11 cellular contexts compared by ENCODE assay signal in the genomic region with DNA sequence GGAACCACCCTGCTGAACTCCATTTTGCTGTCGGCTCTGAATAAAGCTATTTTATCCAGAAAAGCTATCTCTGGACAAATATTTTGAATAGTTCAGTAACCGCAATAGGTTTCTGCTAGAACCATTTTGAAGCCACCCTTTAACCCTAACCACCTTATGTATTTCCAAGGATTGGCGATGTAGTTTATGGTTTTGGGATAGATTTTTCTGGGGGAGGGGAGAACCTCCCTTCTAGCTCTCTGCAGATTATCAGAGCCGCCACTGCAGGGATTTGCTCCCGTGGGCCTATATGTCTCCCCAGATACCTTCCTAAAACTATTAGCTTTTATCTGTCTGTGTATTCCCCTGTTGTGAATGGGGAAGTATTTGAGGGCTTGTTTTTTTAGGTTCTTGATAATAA. TPM values are rescaled to one million over a fixed set of nuclear protein-coding genes. Genes with fewer than 3 reads are reported as not detected.
DNase-seq lines count a peak whose midpoint lies in the region; ATAC-seq and TF ChIP-seq lines count a peak whose summit lies in the region.
"Had no signal": no experiment of that assay in that cellular context is flagged by ENCODE, and none has a peak within 500 bp of the region (broad histone marks: within the 10 kb centered on the region; RNA-seq: fewer than 3 reads in every experiment).

No MANE protein-coding gene starts in this region.

- peak overlapping the region; percentile 67 for H2AFZ ChIP-seq in Karpas-422 (ENCODE audit: low read length)
- peak overlapping the region; percentile 91 for H2AFZ ChIP-seq in osteoblast (ENCODE audit: low read length)

- H3K27me3 ChIP-seq in Karpas-422 (ENCODE audit: low read length): no peaks in the 10 kb centered on the region
- no peaks in the 10 kb centered on the region for H3K27me3 ChIP-seq in osteoblast (ENCODE audit: insufficient read depth, low read length)
- no peaks in the 10 kb centered on the region for H3K27me3 ChIP-seq in upper lobe of right lung
- H3K27me3 ChIP-seq: colonic mucosa had no signal

- H3K36me3 ChIP-seq in Karpas-422 (ENCODE audit: insufficient read depth, low read length): peaks cover 24% of the 10 kb centered on the region
- peaks cover 15% of the 10 kb centered on the region for H3K36me3 ChIP-seq in osteoblast (ENCODE audit: insufficient read depth, low read length)
- H3K36me3 ChIP-seq in upper lobe of right lung: peaks cover 15% of the 10 kb centered on the region

- ATAC-seq in upper lobe of right lung: no peak
- ATAC-seq in HG03108 (IDR thresholded peaks at IDR 0.05; ENCODE audit: unreplicated experiment): no peak

- H3K9me2 ChIP-seq in Karpas-422 (replicated peaks; ENCODE audit: insufficient read depth, low read length): no peaks in the 10 kb centered on the region

- intact Hi-C loops in upper lobe of right lung (cut with DNase I): loop anchor here (10.0 kb wide), 1 partner anchor 102 kb away; no protein-coding TSS in a partner anchor

- H3K79me2 ChIP-seq in Karpas-422 (ENCODE audit: low read length): peaks cover 26% of the 10 kb centered on the region
- peaks cover 45% of the 10 kb centered on the region for H3K79me2 ChIP-seq in osteoblast (ENCODE audit: insufficient read depth, low read length)

- H4K20me1 ChIP-seq in Karpas-422 (ENCODE audit: insufficient read depth, low read depth, low read length) (peaks cover 14% of the 10 kb centered on the region), osteoblast (ENCODE audit: insufficient read depth, low read length) (peaks cover 17% of the 10 kb centered on the region)

- H3K4me2 ChIP-seq in Karpas-422 (ENCODE audit: low read depth, low read length, poor library complexity, severe bottlenecking): peak overlapping the region; percentile 82
- peak overlapping the region; percentile 95 for H3K4me2 ChIP-seq in osteoblast (ENCODE audit: insufficient read depth, low read length)

- H3K4me1 ChIP-seq in Karpas-422 (ENCODE audit: low read length): peaks cover 35% of the 10 kb centered on the region
- peaks cover 34% of the 10 kb centered on the region for H3K4me1 ChIP-seq in osteoblast (ENCODE audit: insufficient read depth, low read length)
- H3K4me1 ChIP-seq in upper lobe of right lung: peaks cover 22% of the 10 kb centered on the region
- H3K4me1 ChIP-seq: colonic mucosa had no signal

- peak overlapping the region; percentile 62 for H3K4me3 ChIP-seq in Karpas-422 (ENCODE audit: low read length)
- H3K4me3 ChIP-seq in osteoblast (ENCODE audit: insufficient read depth, low read length): peak overlapping the region; percentile 98
- no peak overlapping the region for H3K4me3 ChIP-seq in upper lobe of right lung
- H3K4me3 ChIP-seq: colonic mucosa had no signal

- H3K9ac ChIP-seq in Karpas-422 (ENCODE audit: low read length): peak overlapping the region; percentile 69

- no peak for TF ChIP-seq CTCF in osteoblast (IDR thresholded peaks at IDR 0.05; ENCODE audit: extremely low read depth, low read depth, low read length)
- no peak for TF ChIP-seq CTCF in upper lobe of right lung (IDR thresholded peaks at IDR 0.05)

- peak overlapping the region; percentile 80 for H3K27ac ChIP-seq in Karpas-422 (ENCODE audit: low read length)
- H3K27ac ChIP-seq in osteoblast (ENCODE audit: low read depth, low read length): peak overlapping the region; percentile 37
- H3K27ac ChIP-seq in upper lobe of right lung: no peak overlapping the region
- H3K27ac ChIP-seq: colonic mucosa had no signal

- H3K9me3 ChIP-seq in Karpas-422 (ENCODE audit: low read length): no peaks in the 10 kb centered on the region
- H3K9me3 ChIP-seq in osteoblast (ENCODE audit: low read depth, low read length): no peaks in the 10 kb centered on the region
- no peaks in the 10 kb centered on the region for H3K9me3 ChIP-seq in upper lobe of right lung
- H3K9me3 ChIP-seq: colonic mucosa had no signal

- DNase-seq in DMS79 treated with DMSO at 0.1 percent for 48 hours (lab: John Stamatoyannopoulos, UW) (peak; percentile 77), DMS79 (lab: John Stamatoyannopoulos, UW) (no peak), Karpas-422 (peak; percentile 58), astrocyte of the hippocampus (ENCODE audit: low read depth, low spot score) (peak; percentile 29), osteoblast (ENCODE audit: insufficient read length, low spot score, missing footprints) (no peak), GOT3 (lab: John Stamatoyannopoulos, UW) (no peak), upper lobe of right lung (no peak)
- DNase-seq: 8988T, colonic mucosa had no signal

RNA-seq across cellular contexts. Expression of gene TUBA1B, which starts 1.8 kb away (rescaled TPM):
- 770 and 904 TPM in 2 replicates for total RNA-seq in Karpas-422 (2014; rRNA removed; shearing (Covaris generic); ENCODE audit: low replicate concordance)
- 578 and 616 TPM in 2 replicates for total RNA-seq in osteoblast
- 440 TPM for total RNA-seq in upper lobe of right lung

RNA-seq across cellular contexts. Expression of gene LMBR1L, which starts 22.4 kb away (rescaled TPM):
- total RNA-seq in Karpas-422 (2014; rRNA removed; shearing (Covaris generic); ENCODE audit: low replicate concordance): 17.5 and 46.8 TPM in 2 replicates
- 57.2 and 60.4 TPM in 2 replicates for total RNA-seq in osteoblast
- total RNA-seq in upper lobe of right lung: 54.3 TPM

RNA-seq across cellular contexts. Expression of gene DHH, which starts 38.4 kb away (rescaled TPM):
- 0.26 and 0.36 TPM in 2 replicates for total RNA-seq in Karpas-422 (2014; rRNA removed; shearing (Covaris generic); ENCODE audit: low replicate concordance)
- total RNA-seq in osteoblast: under 0.01 TPM in 1 of 2 replicates, not detected in the other
- 2.1 TPM for total RNA-seq in upper lobe of right lung
- total RNA-seq: T-helper 1 cell treated with Interleukin-12 subunit alpha and Interleukin-12 subunit beta and Interleukin-4 antibody, amounts not matched to agents 30 ng/mL and 1 ng/mL, for 36 hours had no signal

RNA-seq across cellular contexts. Expression of gene TUBA1A, which starts 55.9 kb away (rescaled TPM):
- total RNA-seq in Karpas-422 (2014; rRNA removed; shearing (Covaris generic); ENCODE audit: low replicate concordance): 126 and 139 TPM in 2 replicates
- total RNA-seq in osteoblast (478 and 491 TPM in 2 replicates), upper lobe of right lung (90.8 TPM)

Comparison
In these comparisons a context has a peak if more than half of its experiments do, and no peak if none do; other contexts are left out.
1. DNase-seq: peak in DMS79 treated with DMSO at 0.1 percent for 48 hours (single experiment), Karpas-422 (single experiment) and astrocyte of the hippocampus (single experiment); none in DMS79 (single experiment), osteoblast (single experiment), GOT3 (single experiment) and upper lobe of right lung (single experiment).